Comparison of ENCODE assay signal across 12 cellular contexts in the genomic region with DNA sequence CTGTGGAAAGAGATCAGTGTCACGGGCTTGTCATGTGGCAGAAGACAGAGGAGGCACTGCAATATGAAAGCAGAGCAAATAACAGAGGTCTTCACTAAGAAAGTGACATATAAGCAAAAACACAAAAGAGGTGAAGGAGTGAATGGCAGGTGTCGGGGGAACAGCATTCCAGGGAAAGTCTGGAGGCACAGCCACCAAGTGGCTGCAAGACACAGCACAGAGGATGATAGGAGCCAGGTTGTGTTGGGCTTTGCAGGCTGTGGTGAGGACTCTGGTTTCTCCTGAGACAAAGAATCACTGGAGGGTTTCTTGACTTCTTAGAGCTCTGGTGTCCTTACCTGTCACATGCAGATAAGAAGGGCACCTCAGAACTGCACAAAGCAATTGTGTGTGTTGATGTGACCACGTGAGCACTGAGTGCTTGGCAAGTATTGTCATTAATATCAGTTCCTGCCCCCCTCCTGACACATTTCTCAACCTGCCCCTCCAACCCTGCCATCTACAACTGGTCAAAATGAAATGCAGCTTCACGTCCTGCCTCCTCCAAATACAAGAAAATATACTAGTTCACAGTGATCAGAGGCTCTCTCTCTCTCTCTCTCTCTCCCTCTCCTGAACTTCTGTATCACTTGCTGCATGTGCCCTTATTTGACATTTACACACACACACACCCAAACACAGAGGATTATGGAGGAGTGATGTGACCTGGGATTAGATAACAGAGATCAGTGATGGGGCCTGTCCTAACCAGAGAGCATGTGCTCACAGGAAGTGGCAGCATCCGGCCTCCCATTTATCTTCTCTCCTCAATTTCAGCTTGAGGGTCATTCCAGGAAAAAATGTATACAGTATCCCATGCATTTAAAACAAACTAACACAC.
DNase-seq lines count a peak whose midpoint lies in the region; ATAC-seq, FAIRE-seq and TF ChIP-seq lines count a peak whose summit lies in the region.
"Had no signal": no experiment of that assay in that cellular context is flagged by ENCODE, and none has a peak within 500 bp of the region (broad histone marks: within the 10 kb centered on the region; RNA-seq: fewer than 3 reads in every experiment).

No MANE protein-coding gene starts in this region.

- no peaks in the 10 kb centered on the region for H3K27me3 Mint-ChIP-seq in CD4-positive, CD25-positive, alpha-beta regulatory T cell
- H3K27me3 Mint-ChIP-seq in astrocyte (ENCODE audit: low read depth, unreplicated experiment) = no peaks in the 10 kb centered on the region
- H3K27me3 Mint-ChIP-seq: B cell had no signal

- no peak overlapping the region for H3K4me3 ChIP-seq in CD4-positive, CD25-positive, alpha-beta regulatory T cell (ENCODE audit: low read depth, low read length)
- H3K4me3 ChIP-seq in Karpas-422 (ENCODE audit: low read length) (no peak overlapping the region), astrocyte (ENCODE audit: insufficient read depth, low read depth, low read length) (no peak overlapping the region), mesendoderm (ENCODE audit: low read length) (no peak overlapping the region), left lung (no peak overlapping the region)

- H3K79me2 ChIP-seq in Karpas-422 (ENCODE audit: low read length) (no peaks in the 10 kb centered on the region), astrocyte (ENCODE audit: insufficient read depth, low read length) (peaks cover 76% of the 10 kb centered on the region), mesendoderm (ENCODE audit: control insufficient read depth, insufficient read depth, low read length) (no peaks in the 10 kb centered on the region)

- ATAC-seq in CD4-positive, CD25-positive, alpha-beta regulatory T cell (ENCODE audit: low read depth in 2 of 2) = peak in 1 of 2 donors; percentile 22
- ATAC-seq in HG02852 (IDR thresholded peaks at IDR 0.05; ENCODE audit: unreplicated experiment) (no peak), left colon (no peak), left lung (no peak)

- H2AFZ ChIP-seq in Karpas-422 (ENCODE audit: low read length) (peak overlapping the region; percentile 77), astrocyte (ENCODE audit: low read depth, low read length) (no peak overlapping the region)

- H3K18ac ChIP-seq in mesendoderm (ENCODE audit: low read length) = no peak overlapping the region

- no peak overlapping the region for H3K4ac ChIP-seq in mesendoderm (ENCODE audit: low read depth, low read length)

- H3K79me1 ChIP-seq in mesendoderm (ENCODE audit: low read length) = no peaks in the 10 kb centered on the region

- H3K9ac ChIP-seq in Karpas-422 (ENCODE audit: low read length) (no peak overlapping the region), astrocyte (ENCODE audit: low read length) (peak overlapping the region; percentile 80), mesendoderm (ENCODE audit: low read length) (no peak overlapping the region)

- H3K4me2 ChIP-seq in Karpas-422 (ENCODE audit: low read depth, low read length, poor library complexity, severe bottlenecking) (no peak overlapping the region), astrocyte (ENCODE audit: low read length) (peak overlapping the region; percentile 65), mesendoderm (ENCODE audit: low read length) (no peak overlapping the region)

- no peak overlapping the region for H3K56ac ChIP-seq in mesendoderm (ENCODE audit: low read length)

- TF ChIP-seq CTCF in astrocyte (IDR thresholded peaks at IDR 0.05; ENCODE audit: insufficient read depth, low read depth, low read length) (no peak), left lung (IDR thresholded peaks at IDR 0.05) (no peak)

- H3K27me3 ChIP-seq in CD4-positive, CD25-positive, alpha-beta regulatory T cell (ENCODE audit: control insufficient read depth, insufficient read depth, low read length) = no peaks in the 10 kb centered on the region
- H3K27me3 ChIP-seq in Karpas-422 (ENCODE audit: low read length) (no peaks in the 10 kb centered on the region), astrocyte (ENCODE audit: insufficient read depth, low read length) (no peaks in the 10 kb centered on the region), mesendoderm (ENCODE audit: insufficient read depth, low read length, poor library complexity) (no peaks in the 10 kb centered on the region), left lung (no peaks in the 10 kb centered on the region)

- no peak overlapping the region for H3K4me3 Mint-ChIP-seq in CD4-positive, CD25-positive, alpha-beta regulatory T cell
- H3K4me3 Mint-ChIP-seq in astrocyte (ENCODE audit: unreplicated experiment) = no peak overlapping the region
- H3K4me3 Mint-ChIP-seq: B cell had no signal

- peak; percentile 62 for FAIRE-seq in astrocyte (lab: Jason Lieb, UNC)

- no peak overlapping the region for H2BK120ac ChIP-seq in mesendoderm (ENCODE audit: low read depth, low read length)

- H2BK15ac ChIP-seq in mesendoderm (replicated peaks; ENCODE audit: low read depth) = no peak overlapping the region

- H4K20me1 ChIP-seq in Karpas-422 (ENCODE audit: insufficient read depth, low read depth, low read length) (no peaks in the 10 kb centered on the region), astrocyte (ENCODE audit: insufficient read depth, low read length) (no peaks in the 10 kb centered on the region)

- peaks cover 28% of the 10 kb centered on the region for H3K4me1 ChIP-seq in CD4-positive, CD25-positive, alpha-beta regulatory T cell (ENCODE audit: control insufficient read depth, insufficient read depth, low read length, poor library complexity, severe bottlenecking)
- H3K4me1 ChIP-seq in Karpas-422 (ENCODE audit: low read length) = peaks cover 55% of the 10 kb centered on the region
- H3K4me1 ChIP-seq in astrocyte (ENCODE audit: insufficient read depth, low read length) = peaks cover 68% of the 10 kb centered on the region
- peaks cover 2% of the 10 kb centered on the region for H3K4me1 ChIP-seq in mesendoderm (ENCODE audit: control insufficient read depth, low read depth, low read length)
- peaks cover 0 to 2% of the 10 kb centered on the region in 2 donors for H3K4me1 ChIP-seq in left lung

- peaks cover 0 to 3% of the 10 kb centered on the region in 2 experiments for H3K9me3 ChIP-seq in CD4-positive, CD25-positive, alpha-beta regulatory T cell (ENCODE audit: control insufficient read depth in 2 of 2, low read length in 2 of 2)
- H3K9me3 ChIP-seq in Karpas-422 (ENCODE audit: low read length) (no peaks in the 10 kb centered on the region), astrocyte (ENCODE audit: insufficient read depth, low read depth, low read length) (no peaks in the 10 kb centered on the region), left lung (peaks cover 0 to 6% of the 10 kb centered on the region in 2 donors)

- H3K23ac ChIP-seq in mesendoderm (ENCODE audit: low read length) = peak overlapping the region; percentile 34

- H3K4me1 Mint-ChIP-seq in CD4-positive, CD25-positive, alpha-beta regulatory T cell = peaks cover 25 to 70% (median 46%) of the 10 kb centered on the region in 4 donors
- peaks cover 84% of the 10 kb centered on the region for H3K4me1 Mint-ChIP-seq in astrocyte (ENCODE audit: low read depth, unreplicated experiment)

- DNase-seq in CD4-positive, CD25-positive, alpha-beta regulatory T cell = no peak
- no peak for DNase-seq in Karpas-422
- DNase-seq in astrocyte (ENCODE audit: low read depth) = no peak
- DNase-seq in mesendoderm = peak; percentile 31
- DNase-seq in NOMO-1 treated with dmso at 0.1 percent for 144 hours (lab: John Stamatoyannopoulos, UW; ENCODE audit: unreplicated experiment) = no peak
- no peak for DNase-seq in left colon
- no peak for DNase-seq in left lung
- DNase-seq: GDM1, NCI-H2081 treated with DMSO at 0.1 percent for 48 hours had no signal

- no peaks in the 10 kb centered on the region for H3K9me2 ChIP-seq in Karpas-422 (replicated peaks; ENCODE audit: insufficient read depth, low read length)

- no peaks in the 10 kb centered on the region for H3K36me3 ChIP-seq in CD4-positive, CD25-positive, alpha-beta regulatory T cell (ENCODE audit: control insufficient read depth, insufficient read depth, low read length)
- H3K36me3 ChIP-seq in Karpas-422 (ENCODE audit: insufficient read depth, low read length) (no peaks in the 10 kb centered on the region), astrocyte (ENCODE audit: insufficient read depth, low read length) (no peaks in the 10 kb centered on the region), mesendoderm (ENCODE audit: control insufficient read depth, insufficient read depth, low read length) (no peaks in the 10 kb centered on the region), left lung (no peaks in the 10 kb centered on the region)

- H3K9me3 Mint-ChIP-seq in CD4-positive, CD25-positive, alpha-beta regulatory T cell = peaks cover 0 to 6% (median 0%) of the 10 kb centered on the region in 7 donors
- no peaks in the 10 kb centered on the region for H3K9me3 Mint-ChIP-seq in astrocyte (ENCODE audit: unreplicated experiment)

- peak overlapping the region in 2 of 3 donors; percentile 39 to 80 for H3K27ac Mint-ChIP-seq in CD4-positive, CD25-positive, alpha-beta regulatory T cell
- peak overlapping the region; percentile 99 for H3K27ac Mint-ChIP-seq in astrocyte (ENCODE audit: unreplicated experiment)
- H3K27ac Mint-ChIP-seq: activated naive CD4-positive, alpha-beta T cell treated with anti-CD3 and anti-CD28 coated beads, Interleukin-2, amount 50 U/mL, for 72 hours; B cell had no signal

- H2AK5ac ChIP-seq in mesendoderm (ENCODE audit: low read length) = no peak overlapping the region

- H3K27ac ChIP-seq in CD4-positive, CD25-positive, alpha-beta regulatory T cell (ENCODE audit: insufficient read depth, low read length, poor library complexity, severe bottlenecking) = no peak overlapping the region
- H3K27ac ChIP-seq in Karpas-422 (ENCODE audit: low read length) (peak overlapping the region; percentile 66; the same call in 1 of the 2 replicates), astrocyte (ENCODE audit: low read depth, low read length) (peak overlapping the region; percentile 97), mesendoderm (ENCODE audit: low read depth, low read length) (no peak overlapping the region), left lung (no peak overlapping the region)

- H4K8ac ChIP-seq in mesendoderm (ENCODE audit: low read depth, low read length) = no peak overlapping the region

- no peak overlapping the region for H4K5ac ChIP-seq in mesendoderm (ENCODE audit: low read length)

- H3K36me3 Mint-ChIP-seq in CD4-positive, CD25-positive, alpha-beta regulatory T cell = peaks cover 8% of the 10 kb centered on the region
- H3K36me3 Mint-ChIP-seq in astrocyte (ENCODE audit: low read depth, unreplicated experiment) = no peaks in the 10 kb centered on the region

- no CpG with 5 or more reads among the region's 5 CpGs for WGBS in mesendoderm (ENCODE audit: extremely low coverage, insufficient coverage, low lambda C conversion rate)

- intact Hi-C loops in left colon (cut with DNase I, micrococcal nuclease) = no loop called here
- intact Hi-C loops in left lung (cut with DNase I) = no loop called here

- no peak overlapping the region for H2BK5ac ChIP-seq in mesendoderm (ENCODE audit: low read length)

Comparison
In these comparisons a context has a peak if more than half of its experiments do, and no peak if none do; other contexts are left out.
1. H3K27ac ChIP-seq: peak in Karpas-422 (single experiment) and astrocyte (single experiment); none in CD4-positive, CD25-positive, alpha-beta regulatory T cell (single experiment), mesendoderm (single experiment) and left lung (0 of 2).